ENCODE assay signal across 8 cellular contexts in the genomic region with DNA sequence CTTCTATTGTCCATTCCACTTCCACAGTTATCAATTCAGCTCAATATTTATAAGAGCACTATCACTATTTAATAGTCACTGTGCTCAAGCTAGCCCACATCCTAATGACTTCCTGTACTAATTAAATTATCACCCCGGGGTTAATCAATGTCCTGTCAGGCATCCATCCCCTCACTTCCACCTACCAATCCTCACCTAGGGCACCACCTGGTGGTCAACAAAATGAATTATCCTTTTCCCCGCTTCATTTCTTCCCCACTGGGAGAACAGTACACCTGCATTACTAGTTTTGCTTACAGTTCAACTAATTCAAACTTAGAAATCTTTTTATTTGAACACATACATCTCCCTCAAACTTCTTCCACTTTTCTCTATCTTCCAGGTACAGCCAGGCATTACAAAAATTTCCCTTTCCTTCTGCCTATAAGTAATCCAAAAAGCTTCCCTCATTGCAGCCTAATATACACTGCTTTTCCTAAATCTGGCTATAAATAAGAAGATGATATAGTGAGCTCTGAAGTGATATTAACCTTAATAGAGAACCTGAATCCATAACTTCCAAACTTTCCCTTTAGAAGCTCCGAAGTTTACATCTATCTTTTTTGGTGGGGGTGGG.
DNase-seq lines count a peak whose midpoint lies in the region; ATAC-seq, FAIRE-seq and TF ChIP-seq lines count a peak whose summit lies in the region.

No MANE protein-coding gene starts in this region.

- no peaks in the 10 kb centered on the region for H3K36me3 Mint-ChIP-seq in Calu3 (ENCODE audit: insufficient read depth, unreplicated experiment)
- H3K36me3 Mint-ChIP-seq in naive thymus-derived CD4-positive, alpha-beta T cell: peaks cover 0 to 23% (median 17%) of the 10 kb centered on the region in 5 donors

- TF ChIP-seq CTCF in Calu3 (IDR thresholded peaks at IDR 0.05; ENCODE audit: unreplicated experiment) (peak; percentile 90), endothelial cell of umbilical vein (IDR thresholded peaks at IDR 0.05; ENCODE audit: extremely low read depth in 1 of 2, insufficient read depth in 1 of 2, low read depth in 1 of 2, low read length in 2 of 2) (peak; percentile 51 to 54)

- dilution Hi-C loops in endothelial cell of umbilical vein (cut with MboI; ENCODE audit: extremely low pct_ligation_motif_present, low sequenced_read_pairs): loop anchor here (25.0 kb wide), 1 partner anchor 163 kb away; no protein-coding TSS in a partner anchor

- H3K9me3 ChIP-seq in endothelial cell of umbilical vein (replicated peaks; ENCODE audit: control insufficient read depth, insufficient read depth, low read length): no peaks in the 10 kb centered on the region
- H3K9me3 ChIP-seq in naive thymus-derived CD4-positive, alpha-beta T cell (ENCODE audit: control insufficient read depth in 2 of 3, low read length in 3 of 3): no peaks in the 10 kb centered on the region

- DNase-seq in Calu3: peak; percentile 88
- no peak for DNase-seq in H54 (ENCODE audit: insufficient read length, low spot score)
- DNase-seq in NCI-H345 (lab: John Stamatoyannopoulos, UW): peak; percentile 30
- peak; percentile 11 for DNase-seq in activated CD4-positive, CD25-positive, alpha-beta regulatory T cell treated with anti-CD3 and anti-CD28 coated beads, Interleukin-2, amount 50 U/mL, for 16 hours (ENCODE audit: low read depth, low spot score)
- peak; percentile 59 for DNase-seq in endothelial cell of umbilical vein (ENCODE audit: low read depth, low spot score)
- peak in 8 of 9 donors; percentile 20 to 52 (median 40) for DNase-seq in naive thymus-derived CD4-positive, alpha-beta T cell

- no peak overlapping the region for H3K9ac ChIP-seq in endothelial cell of umbilical vein (replicated peaks; ENCODE audit: extremely low read depth, insufficient read depth, low read length)

- peak; percentile 97 for FAIRE-seq in H54 (lab: Jason Lieb, UNC)
- FAIRE-seq in endothelial cell of umbilical vein (lab: Jason Lieb, UNC): no peak

- H3K9me1 ChIP-seq in endothelial cell of umbilical vein (replicated peaks; ENCODE audit: control insufficient read depth, extremely low read depth, insufficient read depth, low read length): peaks cover 2% of the 10 kb centered on the region

- H3K36me3 ChIP-seq in endothelial cell of umbilical vein (ENCODE audit: control insufficient read depth in 2 of 2, extremely low read depth in 1 of 2, insufficient read depth in 2 of 2, low read length in 2 of 2): peaks cover 0 to 2% of the 10 kb centered on the region in 2 experiments
- no peaks in the 10 kb centered on the region for H3K36me3 ChIP-seq in naive thymus-derived CD4-positive, alpha-beta T cell (ENCODE audit: control insufficient read depth in 2 of 3, insufficient read depth in 3 of 3, low read length in 3 of 3)

- BruUV-seq in Calu3 (replicated peaks; lab: Mats Ljungman, UMichigan): no TSS peak
- no TSS peak for BruUV-seq in endothelial cell of umbilical vein (replicated peaks; lab: Mats Ljungman, UMichigan)

- no peak overlapping the region for H3K27ac ChIP-seq in endothelial cell of umbilical vein (ENCODE audit: insufficient read depth, low read depth, low read length)
- no peak overlapping the region for H3K27ac ChIP-seq in naive thymus-derived CD4-positive, alpha-beta T cell (ENCODE audit: low read depth, low read length)

- no peaks in the 10 kb centered on the region for H3K27me3 ChIP-seq in endothelial cell of umbilical vein (ENCODE audit: control insufficient read depth in 2 of 2, insufficient read depth in 2 of 2, low read length in 2 of 2)
- no peaks in the 10 kb centered on the region for H3K27me3 ChIP-seq in naive thymus-derived CD4-positive, alpha-beta T cell (ENCODE audit: control insufficient read depth in 2 of 2, insufficient read depth in 2 of 2, low read length in 2 of 2)

- no peak for TF ChIP-seq POLR2A in H54 (IDR thresholded peaks at IDR 0.05; ENCODE audit: low read depth, low read length)
- TF ChIP-seq POLR2A in endothelial cell of umbilical vein (IDR thresholded peaks at IDR 0.05; ENCODE audit: low read depth, low read length): no peak

- intact Hi-C loops in Calu3 (cut with micrococcal nuclease; ENCODE audit: unreplicated experiment): loop anchor here (1.0 to 2.0 kb wide), 4 partner anchors 30 to 335 kb away; no protein-coding TSS in a partner anchor
- intact Hi-C loops in endothelial cell of umbilical vein (cut with micrococcal nuclease): loop anchor here (1.0 kb wide), 4 partner anchors 175 to 442 kb away; no protein-coding TSS in a partner anchor
- intact Hi-C loops in naive thymus-derived CD4-positive, alpha-beta T cell (cut with micrococcal nuclease): loop anchor here (1.0 to 5.0 kb wide), 6 partner anchors 109 to 443 kb away; no protein-coding TSS in a partner anchor

- POLR2A ChIA-PET in endothelial cell of umbilical vein (lab: Charles Lee): no interaction called here
- POLR2A ChIA-PET in naive thymus-derived CD4-positive, alpha-beta T cell (lab: Charles Lee): interaction anchor here (0.7 kb wide), 1 partner anchor 68 kb away, joined by 3 read pairs; no protein-coding TSS in a partner anchor

- no peak overlapping the region for H2AFZ ChIP-seq in endothelial cell of umbilical vein (ENCODE audit: low read depth, low read length)

- peaks cover 39% of the 10 kb centered on the region for H3K4me1 Mint-ChIP-seq in Calu3 (ENCODE audit: low read depth, unreplicated experiment)
- H3K4me1 Mint-ChIP-seq in naive thymus-derived CD4-positive, alpha-beta T cell: peaks cover 12 to 26% (median 23%) of the 10 kb centered on the region in 7 donors

- H4K20me1 ChIP-seq in endothelial cell of umbilical vein (replicated peaks; ENCODE audit: control insufficient read depth, extremely low read depth, insufficient read depth, low read length): no peaks in the 10 kb centered on the region

- no peaks in the 10 kb centered on the region for H3K9me3 Mint-ChIP-seq in Calu3 (ENCODE audit: low read depth, unreplicated experiment)
- H3K9me3 Mint-ChIP-seq in naive thymus-derived CD4-positive, alpha-beta T cell: no peaks in the 10 kb centered on the region

- peak overlapping the region; percentile 5 for H3K27ac Mint-ChIP-seq in Calu3 (ENCODE audit: unreplicated experiment)
- H3K27ac Mint-ChIP-seq in naive thymus-derived CD4-positive, alpha-beta T cell: no peak overlapping the region

- peak; percentile 53 for ATAC-seq in naive thymus-derived CD4-positive, alpha-beta T cell
- no peak for ATAC-seq in HG02763 (IDR thresholded peaks at IDR 0.05; ENCODE audit: unreplicated experiment)
- no peak for ATAC-seq in GM19397 (IDR thresholded peaks at IDR 0.05; ENCODE audit: unreplicated experiment)

- H3K79me2 ChIP-seq in endothelial cell of umbilical vein (ENCODE audit: control insufficient read depth, insufficient read depth, low read length): no peaks in the 10 kb centered on the region

- no peak overlapping the region for H3K4me3 Mint-ChIP-seq in Calu3 (ENCODE audit: low read depth, unreplicated experiment)
- no peak overlapping the region for H3K4me3 Mint-ChIP-seq in naive thymus-derived CD4-positive, alpha-beta T cell

- peaks cover 6% of the 10 kb centered on the region for H3K4me1 ChIP-seq in endothelial cell of umbilical vein (ENCODE audit: control insufficient read depth, extremely low read depth, insufficient read depth, low read length)
- H3K4me1 ChIP-seq in naive thymus-derived CD4-positive, alpha-beta T cell (ENCODE audit: control insufficient read depth in 2 of 2, insufficient read depth in 2 of 2, low read length in 2 of 2): peaks cover 0 to 7% of the 10 kb centered on the region in 2 donors

- H3K4me2 ChIP-seq in endothelial cell of umbilical vein (ENCODE audit: insufficient read depth, low read length): no peak overlapping the region

- no peak overlapping the region for H3K4me3 ChIP-seq in endothelial cell of umbilical vein (replicated peaks in 1 of 3; ENCODE audit: insufficient read depth in 1 of 3, low read depth in 1 of 3, low read length in 3 of 3)
- H3K4me3 ChIP-seq in naive thymus-derived CD4-positive, alpha-beta T cell (ENCODE audit: low read length): no peak overlapping the region

- CTCF ChIA-PET in Calu3 (lab: Charles Lee) (interaction anchor here (0.7 to 3.5 kb wide), 7 partner anchors 149 to 1741 kb away, joined by 3 to 15 read pairs (median 6); no protein-coding TSS in a partner anchor), endothelial cell of umbilical vein (lab: Charles Lee) (interaction anchor here (0.6 to 5.6 kb wide), 19 partner anchors 10 to 442 kb away, joined by 3 to 54 read pairs (median 4); partner anchors contain the start of genes IFT122 and MBD4)
- CTCF ChIA-PET in naive thymus-derived CD4-positive, alpha-beta T cell (lab: Charles Lee): interaction anchor here (1.0 to 2.0 kb wide), 5 partner anchors 26 to 335 kb away, joined by 3 to 15 read pairs (median 4); no protein-coding TSS in a partner anchor

- no peaks in the 10 kb centered on the region for H3K27me3 Mint-ChIP-seq in Calu3 (ENCODE audit: unreplicated experiment)
- H3K27me3 Mint-ChIP-seq in naive thymus-derived CD4-positive, alpha-beta T cell: no peaks in the 10 kb centered on the region

TF ChIP-seq in endothelial cell of umbilical vein, 7 proteins besides CTCF, POLR2A, EP300 and RAD21:
- TF ChIP-seq EZH2 (IDR thresholded peaks at IDR 0.05; ENCODE audit: borderline replicate concordance, low read depth, low read length, severe bottlenecking) (no peak), POLR2AphosphoS5 (IDR thresholded peaks at IDR 0.05; ENCODE audit: insufficient read depth, low read depth, low read length) (no peak), FOS (IDR thresholded peaks at IDR 0.05; ENCODE audit: borderline replicate concordance, insufficient read depth, low read length) (no peak), MYC (IDR thresholded peaks at IDR 0.05; ENCODE audit: low read depth, low read length) (no peak), JUN (IDR thresholded peaks at IDR 0.05; ENCODE audit: borderline replicate concordance, insufficient read depth, insufficient read length, low read depth) (no peak), GATA2 (IDR thresholded peaks at IDR 0.05; ENCODE audit: insufficient read depth, insufficient read length, low read depth, low read length) (no peak)
- TF ChIP-seq, protein P1, sequence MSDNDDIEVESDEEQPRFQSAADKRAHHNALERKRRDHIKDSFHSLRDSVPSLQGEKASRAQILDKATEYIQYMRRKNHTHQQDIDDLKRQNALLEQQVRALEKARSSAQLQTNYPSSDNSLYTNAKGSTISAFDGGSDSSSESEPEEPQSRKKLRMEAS (IDR thresholded peaks at IDR 0.05; ENCODE audit: insufficient read depth, insufficient read length): no peak
